Comparison of ENCODE assay signal across 29 cellular contexts in genomic region chr6:53479871-53480270, GRCh38.
"Had no signal": no experiment of that assay in that cellular context is flagged by ENCODE, and none has a peak within 500 bp of the region (broad histone marks: within the 10 kb centered on the region; RNA-seq: fewer than 3 reads in every experiment).

No MANE protein-coding gene starts in this region.

- DNase-seq: naive thymus-derived CD8-positive, alpha-beta T cell; nephron progenitor cell; nucleus accumbens; pancreas; psoas muscle; right cardiac atrium; right lobe of liver; sigmoid colon; small intestine; stimulated activated CD4-positive, alpha-beta T cell treated with anti-CD3 and anti-CD28 coated beads, Interleukin-15, amount 100 ng/mL, for 24 hours; stimulated activated CD4-positive, alpha-beta T cell treated with anti-CD3 and anti-CD28 coated beads, Interleukin-2, amount 100 ng/mL, for 24 hours; stimulated activated CD4-positive, alpha-beta T cell treated with anti-CD3 and anti-CD28 coated beads, Interleukin-2, amount 100 ng/mL, for 48 hours; stimulated activated CD4-positive, alpha-beta T cell treated with anti-CD3 and anti-CD28 coated beads, Interleukin-4, amount 100 ng/mL, for 24 hours; stimulated activated naive CD4-positive, alpha-beta T cell; stimulated activated naive CD8-positive, alpha-beta T cell treated with anti-CD3 and anti-CD28 coated beads, Interleukin-15, amount 100 ng/mL, for 72 hours; stimulated activated naive CD8-positive, alpha-beta T cell treated with anti-CD3 and anti-CD28 coated beads, Interleukin-15, Interleukin-2, amounts not matched to agents 100 U/mL and 50 U/mL, for 24 hours; substantia nigra; testis; tibial artery; transverse colon; upper lobe of right lung; uterus had no signal

- H3K36me3 Mint-ChIP-seq: naive thymus-derived CD8-positive, alpha-beta T cell; natural killer cell treated with Interleukin-12 subunit alpha and Interleukin-12 subunit beta and Interleukin-15 and Interleukin-18, amount 100 ng/mL, for 72 hours; stimulated activated effector memory CD8-positive, alpha-beta T cell treated with anti-CD3 and anti-CD28 coated beads, Interleukin-12 subunit alpha, Interleukin-12 subunit beta, amount 100 ng/mL, for 72 hours; type B pancreatic cell had no signal

- H3K27ac ChIP-seq: neutrophil, pancreas, psoas muscle, right lobe of liver, sigmoid colon, suprapubic skin, testis, tibial artery, transverse colon, upper lobe of right lung, uterus had no signal

- FAIRE-seq: pancreas, small intestine had no signal

- H3K27ac Mint-ChIP-seq: naive thymus-derived CD8-positive, alpha-beta T cell; natural killer cell treated with Interleukin-12 subunit alpha and Interleukin-12 subunit beta and Interleukin-15 and Interleukin-18, amount 100 ng/mL, for 72 hours; nephron progenitor cell; progenitor cell of endocrine pancreas; stimulated activated effector memory CD8-positive, alpha-beta T cell treated with anti-CD3 and anti-CD28 coated beads, Interleukin-12 subunit alpha, Interleukin-12 subunit beta, amount 100 ng/mL, for 72 hours; stimulated activated naive CD8-positive, alpha-beta T cell treated with anti-CD3 and anti-CD28 coated beads, Interleukin-15, amount 100 ng/mL, for 72 hours; type B pancreatic cell had no signal

- H3K9me3 Mint-ChIP-seq: naive thymus-derived CD8-positive, alpha-beta T cell; natural killer cell treated with Interleukin-12 subunit alpha and Interleukin-12 subunit beta and Interleukin-15 and Interleukin-18, amount 100 ng/mL, for 72 hours; nephron progenitor cell; neural crest cell; stimulated activated effector memory CD8-positive, alpha-beta T cell treated with anti-CD3 and anti-CD28 coated beads, Interleukin-12 subunit alpha, Interleukin-12 subunit beta, amount 100 ng/mL, for 72 hours; stimulated activated naive CD8-positive, alpha-beta T cell treated with anti-CD3 and anti-CD28 coated beads, Interleukin-15, amount 100 ng/mL, for 72 hours; type B pancreatic cell had no signal

- H3K27me3 ChIP-seq: neutrophil, pancreas, right lobe of liver, sigmoid colon, suprapubic skin, testis, transverse colon, upper lobe of right lung, uterus had no signal

- H3K4me3 Mint-ChIP-seq: naive thymus-derived CD8-positive, alpha-beta T cell; natural killer cell treated with Interleukin-12 subunit alpha and Interleukin-12 subunit beta and Interleukin-15 and Interleukin-18, amount 100 ng/mL, for 72 hours; nephron progenitor cell; neural crest cell; stimulated activated effector memory CD8-positive, alpha-beta T cell treated with anti-CD3 and anti-CD28 coated beads, Interleukin-12 subunit alpha, Interleukin-12 subunit beta, amount 100 ng/mL, for 72 hours; stimulated activated naive CD8-positive, alpha-beta T cell treated with anti-CD3 and anti-CD28 coated beads, Interleukin-15, amount 100 ng/mL, for 72 hours; type B pancreatic cell had no signal

- H3K9me3 ChIP-seq: neutrophil, pancreas, psoas muscle, right lobe of liver, sigmoid colon, suprapubic skin, testis, tibial artery, transverse colon, upper lobe of right lung, uterus had no signal

- H3K27me3 Mint-ChIP-seq: progenitor cell of endocrine pancreas; stimulated activated naive CD8-positive, alpha-beta T cell treated with anti-CD3 and anti-CD28 coated beads, Interleukin-15, amount 100 ng/mL, for 72 hours; type B pancreatic cell had no signal

- ATAC-seq: naive thymus-derived CD8-positive, alpha-beta T cell; natural killer cell treated with Interleukin-12 subunit alpha and Interleukin-12 subunit beta and Interleukin-15 and Interleukin-18, amount 100 ng/mL, for 72 hours; pancreas; psoas muscle; right cardiac atrium; right lobe of liver; stimulated activated effector memory CD8-positive, alpha-beta T cell treated with anti-CD3 and anti-CD28 coated beads, Interleukin-12 subunit alpha, Interleukin-12 subunit beta, amount 100 ng/mL, for 72 hours; stimulated activated naive CD8-positive, alpha-beta T cell treated with anti-CD3 and anti-CD28 coated beads, Interleukin-15, amount 100 ng/mL, for 72 hours; stimulated activated naive CD8-positive, alpha-beta T cell treated with anti-CD3 and anti-CD28 coated beads, Interleukin-15, Interleukin-2, amounts not matched to agents 100 U/mL and 50 U/mL, for 24 hours; upper lobe of right lung had no signal

- H3K4me1 ChIP-seq: pancreas, transverse colon, uterus had no signal

- H3K4me3 ChIP-seq: pancreas, psoas muscle, right lobe of liver, sigmoid colon, suprapubic skin, testis, tibial artery, transverse colon, upper lobe of right lung, uterus had no signal

- H3K36me3 ChIP-seq: neutrophil, pancreas, right lobe of liver, sigmoid colon, suprapubic skin, tibial artery, transverse colon, upper lobe of right lung, uterus had no signal
